15 cellular contexts compared by ENCODE assay signal in the genomic region with DNA sequence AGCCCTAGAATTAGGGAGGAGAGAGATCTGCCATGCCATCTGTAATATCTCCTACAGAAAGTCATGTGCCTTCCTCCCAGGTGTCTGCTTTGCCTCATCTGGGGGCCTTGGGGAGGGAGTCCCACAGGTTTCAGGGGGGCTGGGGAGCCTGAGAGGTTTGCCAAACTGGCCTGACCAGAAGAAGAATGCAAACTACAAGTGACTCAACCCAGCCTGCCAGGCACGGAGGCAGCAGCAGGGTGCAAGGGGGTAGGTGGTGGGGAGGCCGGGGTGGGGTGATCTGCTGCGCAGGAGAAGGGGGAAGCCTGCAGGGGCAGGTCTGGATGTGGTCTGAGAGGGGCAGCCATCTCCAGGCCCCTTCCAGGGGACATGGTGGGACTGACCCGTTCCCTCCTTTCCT. TPM values are rescaled to one million over a fixed set of nuclear protein-coding genes. Genes with fewer than 3 reads are reported as not detected.
DNase-seq lines count a peak whose midpoint lies in the region; ATAC-seq and TF ChIP-seq lines count a peak whose summit lies in the region.
"Had no signal": no experiment of that assay in that cellular context is flagged by ENCODE, and none has a peak within 500 bp of the region (broad histone marks: within the 10 kb centered on the region; RNA-seq: fewer than 3 reads in every experiment).

No MANE protein-coding gene starts in this region.

- H3K9me3 Mint-ChIP-seq in activated naive CD8-positive, alpha-beta T cell (ENCODE audit: low read depth) = no peaks in the 10 kb centered on the region
- H3K9me3 Mint-ChIP-seq in activated naive CD8-positive, alpha-beta T cell treated with anti-CD3 and anti-CD28 coated beads, Interleukin-2, amount 50 U/mL, for 24 hours = no peaks in the 10 kb centered on the region
- H3K9me3 Mint-ChIP-seq in activated T-helper 17 cell treated with anti-CD3 and anti-CD28 coated beads, Interleukin-2, amount 50 U/mL, for 72 hours = no peaks in the 10 kb centered on the region
- H3K9me3 Mint-ChIP-seq: activated B cell treated with CpG ODN at 0.5 μM for 24 hours; activated T-helper 2 cell treated with anti-CD3 and anti-CD28 coated beads, Interferon-gamma antibody, Interleukin-2, Interleukin-4, amounts not matched to agents 10 μg/mL and 5 μg/mL and 100 μg/mL, durations not matched to agents 14 hours and 24 hours and 36 hours; natural killer cell treated with Interleukin-12 subunit alpha and Interleukin-12 subunit beta and Interleukin-15 and Interleukin-18, amount 100 ng/mL, for 72 hours had no signal

- H3K36me3 Mint-ChIP-seq in activated naive CD8-positive, alpha-beta T cell = no peaks in the 10 kb centered on the region
- H3K36me3 Mint-ChIP-seq in activated naive CD8-positive, alpha-beta T cell treated with anti-CD3 and anti-CD28 coated beads, Interleukin-2, amount 50 U/mL, for 24 hours (ENCODE audit: low read depth) = no peaks in the 10 kb centered on the region
- H3K36me3 Mint-ChIP-seq in activated T-helper 17 cell treated with anti-CD3 and anti-CD28 coated beads, Interleukin-2, amount 50 U/mL, for 72 hours (ENCODE audit: low read depth) = no peaks in the 10 kb centered on the region
- H3K36me3 Mint-ChIP-seq: natural killer cell treated with Interleukin-12 subunit alpha and Interleukin-12 subunit beta and Interleukin-15 and Interleukin-18, amount 100 ng/mL, for 72 hours had no signal

- peak overlapping the region; percentile 41 to 68 for H3K27ac ChIP-seq in testis
- H3K27ac ChIP-seq: SJCRH30 had no signal

- H3K9me3 ChIP-seq in testis = no peaks in the 10 kb centered on the region
- H3K9me3 ChIP-seq: SJCRH30 had no signal

- H3K4me1 Mint-ChIP-seq in activated naive CD8-positive, alpha-beta T cell (ENCODE audit: low read depth) = peaks cover 52% of the 10 kb centered on the region
- peaks cover 39% of the 10 kb centered on the region for H3K4me1 Mint-ChIP-seq in activated naive CD8-positive, alpha-beta T cell treated with anti-CD3 and anti-CD28 coated beads, Interleukin-2, amount 50 U/mL, for 24 hours
- peaks cover 31% of the 10 kb centered on the region for H3K4me1 Mint-ChIP-seq in activated T-helper 17 cell treated with anti-CD3 and anti-CD28 coated beads, Interleukin-2, amount 50 U/mL, for 72 hours

- WGBS in testis, 2 donors = 71 to 73% methylated on average over 3 to 4 of the region's 4 CpGs

- H3K4me1 ChIP-seq in testis = peaks cover 55% of the 10 kb centered on the region

- no peak for TF ChIP-seq POLR2A in testis (IDR thresholded peaks at IDR 0.05)

- ATAC-seq in activated naive CD8-positive, alpha-beta T cell treated with anti-CD3 and anti-CD28 coated beads, Interleukin-2, amount 50 U/mL, for 24 hours = no peak
- ATAC-seq in activated T-helper 17 cell treated with anti-CD3 and anti-CD28 coated beads, Interleukin-2, amount 50 U/mL, for 72 hours (replicated peaks) = no peak
- ATAC-seq in HG03442 (IDR thresholded peaks at IDR 0.05; ENCODE audit: unreplicated experiment) (no peak), GM18870 (IDR thresholded peaks at IDR 0.05; ENCODE audit: unreplicated experiment) (no peak)
- ATAC-seq: natural killer cell treated with Interleukin-12 subunit alpha and Interleukin-12 subunit beta and Interleukin-15 and Interleukin-18, amount 100 ng/mL, for 72 hours had no signal

- no peaks in the 10 kb centered on the region for H3K36me3 ChIP-seq in testis (ENCODE audit: low read depth, missing control alignments)
- H3K36me3 ChIP-seq: SJCRH30 had no signal

- DNase-seq in activated naive CD8-positive, alpha-beta T cell treated with anti-CD3 and anti-CD28 coated beads, Interleukin-2, amount 50 U/mL, for 24 hours = no peak
- DNase-seq in kidney tubule cell (ENCODE audit: low spot score) (peak; percentile 34), testis (no peak), CD1c-positive myeloid dendritic cell (ENCODE audit: extremely low spot score) (no peak)
- DNase-seq: activated B cell treated with CpG ODN at 0.5 μM for 24 hours, HCEC 1CT, NCI-H1436 treated with DMSO at 0.1 percent for 48 hours, NCI-H774, SJCRH30 had no signal

- H3K27ac Mint-ChIP-seq in activated naive CD8-positive, alpha-beta T cell = peak overlapping the region; percentile 41
- no peak overlapping the region for H3K27ac Mint-ChIP-seq in activated naive CD8-positive, alpha-beta T cell treated with anti-CD3 and anti-CD28 coated beads, Interleukin-2, amount 50 U/mL, for 24 hours
- H3K27ac Mint-ChIP-seq in activated T-helper 17 cell treated with anti-CD3 and anti-CD28 coated beads, Interleukin-2, amount 50 U/mL, for 72 hours = peak overlapping the region; percentile 61

- intact Hi-C loops in testis (cut with DNase I; ENCODE audit: low total_unique reads) = no loop called here

- no peak overlapping the region for H3K4me3 ChIP-seq in testis
- H3K4me3 ChIP-seq: SJCRH30 had no signal

- no peak overlapping the region for H3K4me3 Mint-ChIP-seq in activated naive CD8-positive, alpha-beta T cell
- H3K4me3 Mint-ChIP-seq in activated naive CD8-positive, alpha-beta T cell treated with anti-CD3 and anti-CD28 coated beads, Interleukin-2, amount 50 U/mL, for 24 hours = no peak overlapping the region
- peak overlapping the region; percentile 57 for H3K4me3 Mint-ChIP-seq in activated T-helper 17 cell treated with anti-CD3 and anti-CD28 coated beads, Interleukin-2, amount 50 U/mL, for 72 hours
- H3K4me3 Mint-ChIP-seq: activated B cell treated with CpG ODN at 0.5 μM for 24 hours; natural killer cell treated with Interleukin-12 subunit alpha and Interleukin-12 subunit beta and Interleukin-15 and Interleukin-18, amount 100 ng/mL, for 72 hours had no signal

- no peaks in the 10 kb centered on the region for H3K27me3 ChIP-seq in testis
- H3K27me3 ChIP-seq: SJCRH30 had no signal

- TF ChIP-seq CTCF in testis (IDR thresholded peaks at IDR 0.05) = no peak

- no peaks in the 10 kb centered on the region for H3K27me3 Mint-ChIP-seq in activated naive CD8-positive, alpha-beta T cell
- no peaks in the 10 kb centered on the region for H3K27me3 Mint-ChIP-seq in activated naive CD8-positive, alpha-beta T cell treated with anti-CD3 and anti-CD28 coated beads, Interleukin-2, amount 50 U/mL, for 24 hours
- no peaks in the 10 kb centered on the region for H3K27me3 Mint-ChIP-seq in activated T-helper 17 cell treated with anti-CD3 and anti-CD28 coated beads, Interleukin-2, amount 50 U/mL, for 72 hours
- H3K27me3 Mint-ChIP-seq: activated B cell treated with CpG ODN at 0.5 μM for 24 hours; natural killer cell treated with Interleukin-12 subunit alpha and Interleukin-12 subunit beta and Interleukin-15 and Interleukin-18, amount 100 ng/mL, for 72 hours had no signal

RNA-seq across cellular contexts. Expression of a gene that starts 9.6 kb away (rescaled TPM):
- total RNA-seq in activated T-helper 17 cell treated with anti-CD3 and anti-CD28 coated beads, Interleukin-2, amount 50 U/mL, for 72 hours = 10 to 100 TPM; 60.0 to 73.9 TPM
- 100 to 1,000 TPM; 114 to 170 TPM for total RNA-seq in testis
- 69.8 TPM for polyA plus RNA-seq in testis (ENCODE audit: insufficient read depth, low read depth, low replicate concordance)
